In the genomic region with DNA sequence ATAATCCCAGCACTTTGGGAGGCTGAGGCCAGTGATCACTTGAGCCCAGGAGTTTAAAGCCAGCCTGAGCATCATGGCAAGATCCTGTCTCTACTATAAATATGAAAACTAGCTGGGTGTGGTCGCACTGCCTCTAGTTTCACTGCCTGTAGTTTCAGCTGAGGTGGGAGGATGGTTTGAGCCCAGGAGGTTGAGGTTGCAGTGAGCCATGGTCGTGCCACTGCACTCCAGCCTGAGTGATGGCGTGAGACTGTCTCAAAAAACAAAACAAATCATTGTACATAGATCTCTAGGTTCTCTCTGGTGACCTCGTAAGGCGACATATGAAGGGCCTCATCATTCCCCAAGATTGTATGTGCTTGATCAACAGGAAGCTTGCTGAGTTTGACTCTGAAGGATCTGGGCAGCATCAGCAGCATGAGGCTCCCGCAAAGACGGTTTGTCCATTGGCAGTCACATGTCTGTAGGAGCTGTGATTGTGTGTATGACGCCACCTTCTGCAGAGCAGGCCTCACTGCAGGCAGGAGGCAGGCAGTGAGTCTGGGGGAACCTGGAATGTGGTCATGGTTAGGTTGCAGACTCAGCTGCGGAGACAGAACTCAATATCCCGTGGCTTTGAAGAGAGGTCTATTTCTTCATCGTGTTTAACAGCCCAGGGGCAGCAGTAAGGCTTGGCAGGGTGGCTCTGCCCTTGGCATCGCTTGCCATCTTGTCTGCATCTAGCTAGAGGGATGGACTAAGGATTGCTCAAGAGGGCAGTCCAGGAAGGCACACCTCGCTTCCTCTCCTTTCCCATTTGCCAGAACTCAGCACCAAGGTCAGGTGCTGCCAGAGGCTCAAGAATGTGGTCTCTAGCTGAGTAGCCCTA, we compare ENCODE assay signal across 1 cellular context.
TF ChIP-seq lines count a peak whose summit lies in the region.

No MANE protein-coding gene starts in this region.

TF ChIP-seq in HepG2, 621 proteins besides CTCF, POLR2A, EP300 and RAD21 (continued from another document):
- TF ChIP-seq HOMEZ (CRISPR knock-in tag; IDR thresholded peaks at IDR 0.05; ENCODE audit: low read depth) (peak; percentile 58; the same call in 1 of the 2 replicates), GTF2F1 (IDR thresholded peaks at IDR 0.05; ENCODE audit: low read length) (no peak), ZMYM4 (CRISPR knock-in tag; IDR thresholded peaks at IDR 0.05) (peak; percentile 43; the same call in 1 of the 2 replicates), CCDC6 (CRISPR knock-in tag; IDR thresholded peaks at IDR 0.05) (no peak), SALL1 (CRISPR knock-in tag; IDR thresholded peaks at IDR 0.05) (no peak), ZSCAN31 (CRISPR knock-in tag; IDR thresholded peaks at IDR 0.05; ENCODE audit: low read depth) (no peak), NCOA5 (CRISPR knock-in tag; IDR thresholded peaks at IDR 0.05) (no peak), KLF9 (CRISPR knock-in tag; IDR thresholded peaks at IDR 0.05; ENCODE audit: low read depth) (no peak), ZSCAN5A (CRISPR knock-in tag; IDR thresholded peaks at IDR 0.05; ENCODE audit: borderline replicate concordance) (no peak), RAD51 (IDR thresholded peaks at IDR 0.05; ENCODE audit: borderline replicate concordance) (no peak), MLLT10 (CRISPR knock-in tag; IDR thresholded peaks at IDR 0.05) (no peak), AGO2 (optimal IDR thresholded peaks at IDR 0.05; ENCODE audit: low read depth, low read length) (no peak), ZNF124 (CRISPR knock-in tag; IDR thresholded peaks at IDR 0.05) (no peak), SOX6 (IDR thresholded peaks at IDR 0.05) (no peak), SOX6 (CRISPR knock-in tag; IDR thresholded peaks at IDR 0.05) (no peak), ZBTB33 (CRISPR knock-in tag; IDR thresholded peaks at IDR 0.05) (peak; percentile 58), ZIK1 (CRISPR knock-in tag; IDR thresholded peaks at IDR 0.05; ENCODE audit: borderline replicate concordance, low read depth) (no peak), ARID4A (CRISPR knock-in tag; IDR thresholded peaks at IDR 0.05; ENCODE audit: borderline replicate concordance) (no peak), ZNF776 (CRISPR knock-in tag; IDR thresholded peaks at IDR 0.05) (0 out of 2 replicates have a peak, but pooled peaks have one; percentile 40), STAG1 (CRISPR knock-in tag; IDR thresholded peaks at IDR 0.05) (peak; percentile 58), ZNF367 (CRISPR knock-in tag; IDR thresholded peaks at IDR 0.05; ENCODE audit: borderline replicate concordance) (no peak), HNRNPLL (IDR thresholded peaks at IDR 0.05; ENCODE audit: low read depth, low read length, poor library complexity, severe bottlenecking) (no peak), CCAR2 (optimal IDR thresholded peaks at IDR 0.05; ENCODE audit: low read depth, low read length) (no peak), CSRNP2 (CRISPR knock-in tag; conservative IDR thresholded peaks at IDR 0.05; ENCODE audit: low read depth) (no peak), SYNCRIP (IDR thresholded peaks at IDR 0.05; ENCODE audit: insufficient read depth, low read depth, low read length) (no peak), DBP (CRISPR knock-in tag; IDR thresholded peaks at IDR 0.05; ENCODE audit: not compliant biosample characterization) (no peak)
- TF ChIP-seq, protein P1, sequence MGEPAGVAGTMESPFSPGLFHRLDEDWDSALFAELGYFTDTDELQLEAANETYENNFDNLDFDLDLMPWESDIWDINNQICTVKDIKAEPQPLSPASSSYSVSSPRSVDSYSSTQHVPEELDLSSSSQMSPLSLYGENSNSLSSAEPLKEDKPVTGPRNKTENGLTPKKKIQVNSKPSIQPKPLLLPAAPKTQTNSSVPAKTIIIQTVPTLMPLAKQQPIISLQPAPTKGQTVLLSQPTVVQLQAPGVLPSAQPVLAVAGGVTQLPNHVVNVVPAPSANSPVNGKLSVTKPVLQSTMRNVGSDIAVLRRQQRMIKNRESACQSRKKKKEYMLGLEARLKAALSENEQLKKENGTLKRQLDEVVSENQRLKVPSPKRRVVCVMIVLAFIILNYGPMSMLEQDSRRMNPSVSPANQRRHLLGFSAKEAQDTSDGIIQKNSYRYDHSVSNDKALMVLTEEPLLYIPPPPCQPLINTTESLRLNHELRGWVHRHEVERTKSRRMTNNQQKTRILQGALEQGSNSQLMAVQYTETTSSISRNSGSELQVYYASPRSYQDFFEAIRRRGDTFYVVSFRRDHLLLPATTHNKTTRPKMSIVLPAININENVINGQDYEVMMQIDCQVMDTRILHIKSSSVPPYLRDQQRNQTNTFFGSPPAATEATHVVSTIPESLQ (CRISPR knock-in tag; conservative IDR thresholded peaks at IDR 0.05) = no peak
- TF ChIP-seq, protein P2, sequence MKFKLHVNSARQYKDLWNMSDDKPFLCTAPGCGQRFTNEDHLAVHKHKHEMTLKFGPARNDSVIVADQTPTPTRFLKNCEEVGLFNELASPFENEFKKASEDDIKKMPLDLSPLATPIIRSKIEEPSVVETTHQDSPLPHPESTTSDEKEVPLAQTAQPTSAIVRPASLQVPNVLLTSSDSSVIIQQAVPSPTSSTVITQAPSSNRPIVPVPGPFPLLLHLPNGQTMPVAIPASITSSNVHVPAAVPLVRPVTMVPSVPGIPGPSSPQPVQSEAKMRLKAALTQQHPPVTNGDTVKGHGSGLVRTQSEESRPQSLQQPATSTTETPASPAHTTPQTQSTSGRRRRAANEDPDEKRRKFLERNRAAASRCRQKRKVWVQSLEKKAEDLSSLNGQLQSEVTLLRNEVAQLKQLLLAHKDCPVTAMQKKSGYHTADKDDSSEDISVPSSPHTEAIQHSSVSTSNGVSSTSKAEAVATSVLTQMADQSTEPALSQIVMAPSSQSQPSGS (CRISPR knock-in tag; IDR thresholded peaks at IDR 0.05) = no peak
